Comparison of ENCODE assay signal across 16 cellular contexts in the genomic region with DNA sequence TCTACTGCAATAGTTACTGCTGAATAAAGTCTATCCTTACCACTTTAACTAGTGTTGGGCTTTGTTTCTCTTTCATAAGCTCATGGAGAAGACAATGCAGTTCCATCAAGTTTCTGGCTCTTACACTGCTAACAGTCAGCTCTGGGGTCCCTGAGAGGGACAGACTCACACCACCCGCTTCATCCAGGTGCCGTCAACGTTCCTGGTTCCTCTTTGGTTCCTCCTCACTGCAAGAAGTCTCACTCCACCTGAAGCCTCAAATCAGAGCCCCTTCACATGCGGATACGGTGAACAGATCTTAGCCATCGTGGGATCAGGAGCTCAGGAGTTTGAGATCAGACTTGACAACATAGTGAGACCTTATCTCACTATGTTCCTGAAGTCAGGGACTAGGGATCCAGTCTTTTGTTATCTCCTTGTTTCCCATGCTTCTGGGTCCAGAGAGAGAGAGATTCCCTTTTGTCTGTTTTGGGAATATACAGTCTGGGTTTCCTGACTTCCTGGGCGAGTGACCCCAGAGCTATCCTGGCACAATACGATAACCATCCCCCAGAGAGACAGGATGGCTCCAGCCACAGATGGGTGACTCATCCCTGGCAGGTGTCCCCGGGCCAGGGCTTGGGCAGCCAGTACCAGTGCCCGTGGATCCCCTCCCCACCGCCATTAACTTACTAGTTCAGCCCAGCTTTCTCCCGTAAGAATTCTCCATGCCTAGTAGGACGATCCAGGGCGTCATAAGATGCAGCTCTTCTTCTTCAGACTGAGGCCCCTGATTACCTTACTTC. TPM values are rescaled to one million over a fixed set of nuclear protein-coding genes. Genes with fewer than 3 reads are reported as not detected.
A peak's percentile ranks its signal among the peaks of the same experiment; 100 is the strongest.
DNase-seq lines count a peak whose midpoint lies in the region; ATAC-seq and TF ChIP-seq lines count a peak whose summit lies in the region.
"Had no signal": no experiment of that assay in that cellular context is flagged by ENCODE, and none has a peak within 500 bp of the region (broad histone marks: within the 10 kb centered on the region; RNA-seq: fewer than 3 reads in every experiment).

No MANE protein-coding gene starts in this region.

- no TSS peak for BruUV-seq in Calu3 (replicated peaks; lab: Mats Ljungman, UMichigan)

- no peaks in the 10 kb centered on the region for H3K36me3 Mint-ChIP-seq in Calu3 (ENCODE audit: insufficient read depth, unreplicated experiment)
- H3K36me3 Mint-ChIP-seq: CD4-positive, alpha-beta memory T cell had no signal

- TF ChIP-seq POLR2A in esophagus muscularis mucosa (IDR thresholded peaks at IDR 0.05; ENCODE audit: low read depth), result no peak

- TF ChIP-seq EP300 in esophagus muscularis mucosa (IDR thresholded peaks at IDR 0.05), result no peak

- no peaks in the 10 kb centered on the region for H3K36me3 ChIP-seq in esophagus muscularis mucosa

- no peak overlapping the region for H3K4me3 ChIP-seq in esophagus muscularis mucosa

- WGBS in esophagus muscularis mucosa, result 91% methylated on average over 12 of the region's 14 CpGs

- TF ChIP-seq CTCF in esophagus muscularis mucosa (IDR thresholded peaks at IDR 0.05) (no peak), Calu3 (IDR thresholded peaks at IDR 0.05; ENCODE audit: unreplicated experiment) (no peak)

- H3K27me3 ChIP-seq in esophagus muscularis mucosa, result no peaks in the 10 kb centered on the region

- H3K4me1 Mint-ChIP-seq in Calu3 (ENCODE audit: low read depth, unreplicated experiment), result no peaks in the 10 kb centered on the region
- H3K4me1 Mint-ChIP-seq: CD4-positive, alpha-beta memory T cell had no signal

- no peaks in the 10 kb centered on the region for H3K9me3 Mint-ChIP-seq in Calu3 (ENCODE audit: low read depth, unreplicated experiment)

- no peak for ATAC-seq in HG03442 (IDR thresholded peaks at IDR 0.05; ENCODE audit: unreplicated experiment)
- ATAC-seq: HepG2, PC-3 had no signal

- H3K4me3 Mint-ChIP-seq in Calu3 (ENCODE audit: low read depth, unreplicated experiment), result no peak overlapping the region
- H3K4me3 Mint-ChIP-seq: CD4-positive, alpha-beta memory T cell; HFFc6 had no signal

- H3K4me1 ChIP-seq in esophagus muscularis mucosa, result peaks cover 4 to 21% (median 12%) of the 10 kb centered on the region in 4 donors

- intact Hi-C loops in esophagus muscularis mucosa (cut with DNase I) (no loop called here), Calu3 (cut with micrococcal nuclease; ENCODE audit: unreplicated experiment) (no loop called here)

- CTCF ChIA-PET in Calu3 (lab: Charles Lee), result interaction anchor here (1.1 kb wide), 1 partner anchor 8 kb away, joined by 3 read pairs; no protein-coding TSS in a partner anchor

- H3K27me3 Mint-ChIP-seq in Calu3 (ENCODE audit: unreplicated experiment), result peaks cover 9% of the 10 kb centered on the region
- H3K27me3 Mint-ChIP-seq: CD4-positive, alpha-beta memory T cell had no signal

- DNase-seq in NCI-H2029 (lab: John Stamatoyannopoulos, UW), result peak; percentile 21
- DNase-seq in NCI-H2029 treated with DMSO at 0.1 percent for 48 hours (lab: John Stamatoyannopoulos, UW), result no peak
- DNase-seq in NCI-H2196 treated with DMSO at 0.1 percent for 48 hours (lab: John Stamatoyannopoulos, UW; ENCODE audit: unreplicated experiment), result peak; percentile 23
- peak; percentile 91 for DNase-seq in esophagus muscularis mucosa (ENCODE audit: extremely low spot score)
- no peak for DNase-seq in putamen (ENCODE audit: low spot score)
- no peak for DNase-seq in Calu3
- DNase-seq: CD4-positive, alpha-beta memory T cell; HFFc6; KBM-7; NCI-H1930; NCI-H82; PC-3; SW 1271 had no signal

- no peak overlapping the region for H3K27ac ChIP-seq in esophagus muscularis mucosa (replicated peaks in 1 of 4)

- H3K27ac Mint-ChIP-seq in Calu3 (ENCODE audit: unreplicated experiment), result no peak overlapping the region
- H3K27ac Mint-ChIP-seq: CD4-positive, alpha-beta memory T cell; HFFc6 had no signal

- no peaks in the 10 kb centered on the region for H3K9me3 ChIP-seq in esophagus muscularis mucosa

RNA-seq across cellular contexts. Expression of gene PCP4, which starts 14.3 kb away (rescaled TPM):
- total RNA-seq in esophagus muscularis mucosa, result 100 to 1,000 TPM in 3 of 4 donors, 10 to 100 TPM in 1; 82.0 to 172 (median 125) TPM
- total RNA-seq in Calu3 (2022), result not detected in 2 replicates
- total RNA-seq: CD4-positive, alpha-beta memory T cell; HepG2; HFFc6; PC-3; SK-MEL-5 had no signal

Comparison
In these comparisons a context has a peak if more than half of its experiments do, and no peak if none do; other contexts are left out.
1. DNase-seq: peak in NCI-H2029 (single experiment), NCI-H2196 treated with DMSO at 0.1 percent for 48 hours (single experiment) and esophagus muscularis mucosa (single experiment); none in NCI-H2029 treated with DMSO at 0.1 percent for 48 hours (single experiment), putamen (single experiment) and Calu3 (single experiment).
2. RNA of gene PCP4, which starts 14.3 kb away (total RNA-seq): 82.0 to 172 TPM in esophagus muscularis mucosa; not detected in Calu3; every median in the first group is over 10 times any median in the second.